1 cellular context compared by ENCODE assay signal in the genomic region with DNA sequence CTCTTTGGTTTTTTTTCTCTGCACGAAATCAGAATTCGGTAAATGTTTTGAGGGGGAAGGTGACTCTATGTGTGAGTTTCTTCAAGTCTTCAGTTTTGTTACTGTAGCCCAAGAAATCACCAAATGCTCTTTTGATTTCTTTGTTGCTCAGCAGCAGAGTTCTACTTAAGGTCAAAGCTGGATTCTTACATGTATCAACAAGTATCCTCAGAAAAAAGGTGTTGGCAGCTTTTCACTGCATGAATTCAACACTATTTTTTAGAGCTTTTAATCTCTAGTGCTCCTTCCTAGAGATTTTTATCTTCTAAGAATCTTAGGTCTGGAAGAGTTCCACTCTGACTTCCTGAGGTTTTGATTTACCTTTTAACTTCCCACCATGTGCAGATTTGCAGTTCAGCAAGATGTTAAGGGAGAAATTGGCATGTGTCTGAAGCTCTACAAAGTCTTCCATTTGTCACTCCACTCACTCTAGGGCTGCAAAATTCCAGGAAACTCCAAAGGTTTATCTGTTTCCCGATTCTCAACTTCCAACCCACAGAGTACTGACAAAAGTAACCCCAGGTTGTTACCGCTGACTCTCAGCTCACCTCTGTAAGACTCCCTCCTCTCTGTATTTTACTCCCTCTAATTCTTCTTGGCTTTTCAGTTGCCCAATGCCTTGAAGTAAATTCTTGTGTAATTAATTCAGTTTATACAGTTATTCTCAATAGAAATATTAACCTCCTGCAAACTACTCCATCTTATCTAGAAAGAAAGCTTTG.
TF ChIP-seq lines count a peak whose summit lies in the region.

No MANE protein-coding gene starts in this region.

TF ChIP-seq in WTC11, 78 proteins besides CTCF, POLR2A, EP300 and RAD21 (continued from another document):
- TF ChIP-seq ZNF232 (CRISPR knock-in tag; IDR thresholded peaks at IDR 0.05) (no peak), ATF1 (CRISPR knock-in tag; IDR thresholded peaks at IDR 0.05) (no peak), STAT6 (CRISPR knock-in tag; conservative IDR thresholded peaks at IDR 0.05; ENCODE audit: low read depth) (no peak), CBFB (CRISPR knock-in tag; IDR thresholded peaks at IDR 0.05; ENCODE audit: low read depth) (no peak), SOX15 (CRISPR knock-in tag; IDR thresholded peaks at IDR 0.05) (no peak), ZNF512 (CRISPR knock-in tag; IDR thresholded peaks at IDR 0.05; ENCODE audit: borderline replicate concordance) (no peak)
